8 cellular contexts compared by ENCODE assay signal in the genomic region with DNA sequence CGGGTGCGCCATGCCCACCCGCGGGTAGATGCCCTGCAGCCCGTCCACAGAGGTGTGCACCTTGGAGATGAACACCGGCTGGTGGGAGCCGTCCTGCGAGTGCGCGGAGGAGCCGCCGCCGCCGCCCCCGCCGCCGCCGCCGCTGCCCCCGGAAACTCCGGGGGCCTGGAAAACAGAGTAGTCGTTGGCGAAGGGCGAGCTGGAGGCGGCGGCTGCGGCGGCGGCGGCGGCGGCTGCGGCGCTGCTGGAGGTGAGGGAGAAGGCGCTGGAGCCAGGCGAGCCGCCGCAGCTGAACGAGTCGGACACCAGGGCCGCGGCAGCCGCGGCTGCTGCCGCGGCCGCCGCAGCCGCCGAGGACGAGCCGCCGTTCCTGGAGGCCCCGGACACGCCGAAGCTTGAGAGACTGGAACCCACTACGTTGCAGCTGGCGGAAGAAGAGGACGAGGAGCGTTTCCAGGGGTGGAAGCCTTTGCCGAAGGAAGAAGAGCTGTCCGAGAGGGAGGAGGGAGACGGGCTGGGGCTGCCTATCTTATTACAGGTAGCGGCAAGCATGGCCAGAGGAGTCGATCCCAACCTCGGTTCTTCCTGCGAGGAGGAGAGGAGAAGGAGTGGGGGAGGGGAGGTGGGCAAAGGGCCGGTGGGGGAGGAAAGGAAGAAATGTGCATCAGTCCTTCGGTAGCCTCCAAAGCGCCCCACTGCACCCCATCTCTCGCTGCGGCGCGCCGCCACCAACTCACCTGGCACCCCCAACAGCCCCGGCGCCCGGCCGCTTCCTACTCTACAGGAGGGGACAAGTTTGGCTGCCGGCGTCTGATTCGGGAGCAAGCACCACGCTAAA. TPM values are rescaled to one million over a fixed set of nuclear protein-coding genes. Genes with fewer than 3 reads are reported as not detected.
DNase-seq lines count a peak whose midpoint lies in the region; ATAC-seq and TF ChIP-seq lines count a peak whose summit lies in the region.

No MANE protein-coding gene starts in this region.

- no peak overlapping the region for H2BK5ac ChIP-seq in mesendoderm (ENCODE audit: low read length)

- no peak overlapping the region for H2BK15ac ChIP-seq in mesendoderm (replicated peaks; ENCODE audit: low read depth)

- H3K36me3 ChIP-seq in body of pancreas (replicated peaks in 1 of 2; ENCODE audit: insufficient read depth in 1 of 2, low read depth in 2 of 2) (no peaks in the 10 kb centered on the region), mesendoderm (ENCODE audit: control insufficient read depth, insufficient read depth, low read length) (no peaks in the 10 kb centered on the region)

- H3K4me2 ChIP-seq in mesendoderm (ENCODE audit: low read length) = peak overlapping the region; percentile 92

- no peak overlapping the region for H4K8ac ChIP-seq in mesendoderm (ENCODE audit: low read depth, low read length)

- 2 to 4% methylated on average over 34 to 74 of the region's 83 CpGs for WGBS in body of pancreas, 2 donors
- WGBS in mesendoderm (ENCODE audit: extremely low coverage, insufficient coverage, low lambda C conversion rate) = no CpG with 5 or more reads among the region's 83 CpGs

- H3K4me3 Mint-ChIP-seq in Calu3 (ENCODE audit: low read depth, unreplicated experiment) = peak overlapping the region; percentile 88

- ATAC-seq in body of pancreas = peak; percentile 38

- H2BK120ac ChIP-seq in mesendoderm (ENCODE audit: low read depth, low read length) = no peak overlapping the region

- H3K27me3 ChIP-seq in body of pancreas (peaks cover 6 to 58% of the 10 kb centered on the region in 2 donors), mesendoderm (ENCODE audit: insufficient read depth, low read length, poor library complexity) (peaks cover 4% of the 10 kb centered on the region)

- H3K4me1 ChIP-seq in body of pancreas (peaks cover 34% of the 10 kb centered on the region), mesendoderm (ENCODE audit: control insufficient read depth, low read depth, low read length) (peaks cover 4% of the 10 kb centered on the region)

- intact Hi-C loops in Calu3 (cut with micrococcal nuclease; ENCODE audit: unreplicated experiment) (loop anchor here (10.0 kb wide), 1 partner anchor 359 kb away; no protein-coding TSS in a partner anchor), body of pancreas (cut with DNase I) (loop anchor here (10.0 kb wide), 1 partner anchor 979 kb away; no protein-coding TSS in a partner anchor)

- H3K9me3 Mint-ChIP-seq in Calu3 (ENCODE audit: low read depth, unreplicated experiment) = no peaks in the 10 kb centered on the region

- CTCF ChIA-PET in Calu3 (lab: Charles Lee) = interaction anchor here (0.7 to 1.1 kb wide), 6 partner anchors 13 to 1055 kb away, joined by 3 to 8 read pairs (median 5); no protein-coding TSS in a partner anchor

- H3K27ac ChIP-seq in body of pancreas (no peak overlapping the region), mesendoderm (ENCODE audit: low read depth, low read length) (peak overlapping the region; percentile 43), caudate nucleus (ENCODE audit: low read depth, low read length) (no peak overlapping the region)

- no peak overlapping the region for H3K4ac ChIP-seq in mesendoderm (ENCODE audit: low read depth, low read length)

- H2AK5ac ChIP-seq in mesendoderm (ENCODE audit: low read length) = no peak overlapping the region

- peaks cover 91% of the 10 kb centered on the region for H3K27me3 Mint-ChIP-seq in Calu3 (ENCODE audit: unreplicated experiment)

- H3K4me3 ChIP-seq in body of pancreas = no peak overlapping the region
- peak overlapping the region; percentile 66 for H3K4me3 ChIP-seq in mesendoderm (ENCODE audit: low read length)

- BruUV-seq in Calu3 (replicated peaks; lab: Mats Ljungman, UMichigan) = no TSS peak

- H3K9me3 ChIP-seq in body of pancreas = no peaks in the 10 kb centered on the region

- peak overlapping the region; percentile 84 for H3K56ac ChIP-seq in mesendoderm (ENCODE audit: low read length)

- TF ChIP-seq CTCF in Calu3 (IDR thresholded peaks at IDR 0.05; ENCODE audit: unreplicated experiment) = peak; percentile 10
- no peak for TF ChIP-seq CTCF in body of pancreas (IDR thresholded peaks at IDR 0.05)
- TF ChIP-seq CTCF in GM13976 (IDR thresholded peaks at IDR 0.05; ENCODE audit: borderline replicate concordance, control extremely low read depth, extremely low read depth, insufficient read depth, missing control alignments) = no peak

- TF ChIP-seq POLR2A in body of pancreas (IDR thresholded peaks at IDR 0.05) = no peak

- peaks cover 2% of the 10 kb centered on the region for H3K79me2 ChIP-seq in mesendoderm (ENCODE audit: control insufficient read depth, insufficient read depth, low read length)

- H3K9ac ChIP-seq in mesendoderm (ENCODE audit: low read length) = peak overlapping the region; percentile 71

- in situ Hi-C loops in GM13976 (cut with MboI; ENCODE audit: low sequenced_read_pairs, unreplicated experiment) = loop anchor here (25.0 kb wide), 1 partner anchor 1673 kb away; a partner anchor contains a TSS

- peak overlapping the region; percentile 35 for H3K27ac Mint-ChIP-seq in Calu3 (ENCODE audit: unreplicated experiment)

- DNase-seq in Calu3 (peak; percentile 56), LoVo (ENCODE audit: low spot score) (peak; percentile 53), body of pancreas (peak in 3 of 4 donors; percentile 20 to 40 (median 32)), mesendoderm (peak; percentile 79), SKM-1 treated with dmso at 0.1 percent for 144 hours (lab: John Stamatoyannopoulos, UW; ENCODE audit: unreplicated experiment) (no peak), OCI-M1 (lab: John Stamatoyannopoulos, UW) (no peak), caudate nucleus (lab: John Stamatoyannopoulos, UW) (no peak), GM13976 (ENCODE audit: low spot score) (no peak)

- no peaks in the 10 kb centered on the region for H3K79me1 ChIP-seq in mesendoderm (ENCODE audit: low read length)

- H3K18ac ChIP-seq in mesendoderm (ENCODE audit: low read length) = peak overlapping the region; percentile 86

- no peak overlapping the region for H3K23ac ChIP-seq in mesendoderm (ENCODE audit: low read length)

- H3K4me1 Mint-ChIP-seq in Calu3 (ENCODE audit: low read depth, unreplicated experiment) = peaks cover 31% of the 10 kb centered on the region

- peaks cover 26% of the 10 kb centered on the region for H3K36me3 Mint-ChIP-seq in Calu3 (ENCODE audit: insufficient read depth, unreplicated experiment)

- H4K5ac ChIP-seq in mesendoderm (ENCODE audit: low read length) = no peak overlapping the region

RNA-seq across cellular contexts. Expression of a gene that starts 1.3 kb away (rescaled TPM):
- total RNA-seq in Calu3 (2022) = not detected in 2 replicates
- total RNA-seq in body of pancreas = not detected
- polyA plus RNA-seq in mesendoderm (2013, experiment 1 of 2) = 2.8 TPM
- polyA plus RNA-seq in mesendoderm (2013, experiment 2 of 2) = 2.5 TPM

Comparison
In these comparisons a context has a peak if more than half of its experiments do, and no peak if none do; other contexts are left out.
1. DNase-seq: peak in Calu3 (single experiment), LoVo (single experiment), body of pancreas (3 of 4) and mesendoderm (single experiment); none in SKM-1 treated with dmso at 0.1 percent for 144 hours (single experiment), OCI-M1 (single experiment), caudate nucleus (0 of 61) and GM13976 (single experiment).